Comparison of ENCODE assay signal across 12 cellular contexts in genomic region chr12:123049398-123050250, GRCh38.
DNase-seq lines count a peak whose midpoint lies in the region; ATAC-seq and TF ChIP-seq lines count a peak whose summit lies in the region.
"Had no signal": no experiment of that assay in that cellular context is flagged by ENCODE, and none has a peak within 500 bp of the region (broad histone marks: within the 10 kb centered on the region; RNA-seq: fewer than 3 reads in every experiment).

No MANE protein-coding gene starts in this region.

- H3K14ac ChIP-seq in IMR-90 (replicated peaks; ENCODE audit: low read depth, low read length), result peak overlapping the region; percentile 64

- ATAC-seq in IMR-90 (ENCODE audit: low read depth), result peak; percentile 63
- ATAC-seq in right cardiac atrium, result peak; percentile 7 to 45
- no peak for ATAC-seq in GM21423 (IDR thresholded peaks at IDR 0.05; ENCODE audit: unreplicated experiment)
- no peak for ATAC-seq in GM21390 (IDR thresholded peaks at IDR 0.05; ENCODE audit: unreplicated experiment)
- ATAC-seq in GM21737 (IDR thresholded peaks at IDR 0.05; ENCODE audit: unreplicated experiment), result no peak

- no peak overlapping the region for H3K18ac ChIP-seq in IMR-90 (ENCODE audit: low read depth, low read length)

- H2AFZ ChIP-seq in IMR-90 (replicated peaks; ENCODE audit: low read length, poor library complexity), result peak overlapping the region; percentile 36

- intact Hi-C loops in IMR-90 (cut with micrococcal nuclease), result loop anchor here (5.0 kb wide), 1 partner anchor 38 kb away; no protein-coding TSS in a partner anchor
- intact Hi-C loops in right cardiac atrium (cut with DNase I), result loop anchor here in 3 of 4 donors (10.0 kb wide), 1 partner anchor 185 kb away; the partner anchor contains the start of genes MPHOSPH9 (in 3 of the 3) and MTRFR (in 3 of the 3)
- intact Hi-C loops in stomach (cut with DNase I; ENCODE audit: low total_unique reads), result loop anchor here (10.0 kb wide), 1 partner anchor 95 kb away; no protein-coding TSS in a partner anchor

- no peaks in the 10 kb centered on the region for H3K36me3 ChIP-seq in IMR-90 (ENCODE audit: control insufficient read depth, insufficient read depth, low read length)
- H3K36me3 ChIP-seq in stomach, result no peaks in the 10 kb centered on the region

- H3K56ac ChIP-seq in IMR-90 (ENCODE audit: extremely low read depth, insufficient read depth, low read length), result no peak overlapping the region

- no peak overlapping the region for H3K23ac ChIP-seq in IMR-90 (ENCODE audit: low read depth, low read length)

- TF ChIP-seq EP300 in stomach (IDR thresholded peaks at IDR 0.05), result no peak

- DNase-seq in IMR-90 (no peak), astrocyte of the spinal cord (ENCODE audit: low read depth, low spot score) (peak; percentile 14), right cardiac atrium (no peak), stomach (no peak)
- DNase-seq in activated CD8-positive, alpha-beta memory T cell treated with anti-CD3 and anti-CD28 coated beads, Interleukin-2, amount 50 U/mL, for 4 hours, result no peak
- DNase-seq: activated B cell treated with CpG ODN at 0.5 μM for 24 hours, MM.1S, NCI-H524, SHP77 treated with DMSO at 0.1 percent for 48 hours had no signal

- no peak overlapping the region for H2BK120ac ChIP-seq in IMR-90 (ENCODE audit: low read depth, low read length)

- in situ Hi-C loops in IMR-90 (cut with MboI; ENCODE audit: low sequenced_read_pairs), result loop anchor here (10.0 kb wide), 1 partner anchor 185 kb away; the partner anchor contains the start of genes MPHOSPH9 and MTRFR
- in situ Hi-C loops in astrocyte of the spinal cord (cut with HindIII; ENCODE audit: low sequenced_read_pairs), result no loop called here

- H3K27ac ChIP-seq in IMR-90 (ENCODE audit: insufficient read depth, low read length) (no peak overlapping the region), right cardiac atrium (ENCODE audit: low read length) (peak overlapping the region; percentile 92), stomach (peak overlapping the region in 4 of 5 donors; percentile 38 to 83 (median 70))

- H2BK5ac ChIP-seq in IMR-90 (ENCODE audit: low read depth, low read length, poor library complexity, severe bottlenecking), result no peak overlapping the region

- no peak overlapping the region for H4K8ac ChIP-seq in IMR-90 (ENCODE audit: low read depth in 2 of 2, low read length in 2 of 2)

- peaks cover 0 to 30% of the 10 kb centered on the region in 2 experiments; a peak in 2 of 4 replicates for H3K79me1 ChIP-seq in IMR-90 (ENCODE audit: low read depth in 1 of 2, low read length in 2 of 2)

- H4K5ac ChIP-seq in IMR-90 (ENCODE audit: low read depth, low read length), result no peak overlapping the region

- TF ChIP-seq RAD21 in IMR-90 (IDR thresholded peaks at IDR 0.05; ENCODE audit: low read length), result no peak

- peak overlapping the region; percentile 8; the same call in 1 of the 2 replicates for H4K91ac ChIP-seq in IMR-90 (ENCODE audit: insufficient read depth, low read depth, low read length)

- WGBS in IMR-90 (ENCODE audit: extremely low coverage in 2 of 2, insufficient read length in 1 of 2), 2 experiments, result 83% methylated on average over 4 of the region's 8 CpGs; no CpG with 5 or more reads in 1 of the 2 experiments
- 68% methylated on average over 8 of the region's 8 CpGs for WGBS in right cardiac atrium
- 76 to 85% (median 83%) methylated on average over 8 of the region's 8 CpGs for WGBS in stomach, 5 donors

- peak overlapping the region; percentile 61 for H2AK5ac ChIP-seq in IMR-90 (ENCODE audit: low read depth, low read length)

- no peak for TF ChIP-seq CTCF in IMR-90 (conservative IDR thresholded peaks at IDR 0.05; ENCODE audit: low read depth, low read length)
- no peak for TF ChIP-seq CTCF in astrocyte of the spinal cord (IDR thresholded peaks at IDR 0.05; ENCODE audit: low read depth, low read length)
- no peak for TF ChIP-seq CTCF in stomach (IDR thresholded peaks at IDR 0.05)

- TF ChIP-seq POLR2A in IMR-90 (IDR thresholded peaks at IDR 0.05; ENCODE audit: low read depth, low read length) (no peak), stomach (IDR thresholded peaks at IDR 0.05) (no peak)

- CTCF ChIA-PET in IMR-90 (lab: Yijun Ruan, JAX), result no interaction called here

- H2AK9ac ChIP-seq in IMR-90 (replicated peaks; ENCODE audit: low read depth, low read length, poor library complexity), result peak overlapping the region; percentile 71

- H3K4me3 ChIP-seq in IMR-90 (ENCODE audit: insufficient read depth, low read depth, low read length) (no peak overlapping the region), astrocyte of the spinal cord (ENCODE audit: low read depth, low read length) (no peak overlapping the region), right cardiac atrium (ENCODE audit: low read length) (no peak overlapping the region), stomach (no peak overlapping the region)

- peak overlapping the region; percentile 3; the same call in 1 of the 2 replicates for H3K4ac ChIP-seq in IMR-90 (ENCODE audit: low read depth, low read length)

- H3K9me3 ChIP-seq in IMR-90 (ENCODE audit: control insufficient read depth, insufficient read depth, low read length) (no peaks in the 10 kb centered on the region), right cardiac atrium (ENCODE audit: control insufficient read depth, low read length) (no peaks in the 10 kb centered on the region), stomach (no peaks in the 10 kb centered on the region)

- H3K27me3 ChIP-seq in IMR-90 (ENCODE audit: control insufficient read depth, insufficient read depth, low read length), result no peaks in the 10 kb centered on the region
- no peaks in the 10 kb centered on the region for H3K27me3 ChIP-seq in right cardiac atrium (ENCODE audit: control insufficient read depth, insufficient read depth)
- H3K27me3 ChIP-seq in stomach, result no peaks in the 10 kb centered on the region

- dilution Hi-C loops in IMR-90 (cut with HindIII; ENCODE audit: low sequenced_read_pairs, unreplicated experiment), result no loop called here

- H3K9ac ChIP-seq in IMR-90 (ENCODE audit: low read depth, low read length), result no peak overlapping the region

- no peak overlapping the region for H2BK20ac ChIP-seq in IMR-90 (ENCODE audit: low read depth, low read length)

- H2BK15ac ChIP-seq in IMR-90 (ENCODE audit: low read depth, low read length), result no peak overlapping the region

- H3K4me2 ChIP-seq in IMR-90 (ENCODE audit: low read depth, low read length), result no peak overlapping the region

- no TSS peak for BruUV-seq in IMR-90 (replicated peaks; lab: Mats Ljungman, UMichigan)

- H4K20me1 ChIP-seq in IMR-90 (ENCODE audit: insufficient read depth, low read length), result peaks cover 12% of the 10 kb centered on the region; the same call in 1 of the 2 replicates

- H3K9me1 ChIP-seq in IMR-90 (ENCODE audit: insufficient read depth, low read length), result peaks cover 27% of the 10 kb centered on the region

- POLR2A ChIA-PET in IMR-90 (lab: Charles Lee; ENCODE audit: unreplicated experiment), result no interaction called here

- H3K4me1 ChIP-seq in IMR-90 (ENCODE audit: control insufficient read depth, insufficient read depth, low read length) (peaks cover 16% of the 10 kb centered on the region), right cardiac atrium (ENCODE audit: control insufficient read depth, insufficient read depth, low read length) (peaks cover 19% of the 10 kb centered on the region), stomach (peaks cover 4 to 62% (median 43%) of the 10 kb centered on the region in 4 donors)

TF ChIP-seq in IMR-90, 13 proteins besides CTCF, POLR2A, EP300 and RAD21:
- no peak for TF ChIP-seq FOS (IDR thresholded peaks at IDR 0.05; ENCODE audit: low read depth, low read length)

Comparison
In these comparisons a context has a peak if more than half of its experiments do, and no peak if none do; other contexts are left out.
1. ATAC-seq: peak in IMR-90 (single experiment) and right cardiac atrium (2 of 2); none in GM21423 (single experiment), GM21390 (single experiment) and GM21737 (single experiment).